Comparison of ENCODE assay signal across 9 cellular contexts in the genomic region with DNA sequence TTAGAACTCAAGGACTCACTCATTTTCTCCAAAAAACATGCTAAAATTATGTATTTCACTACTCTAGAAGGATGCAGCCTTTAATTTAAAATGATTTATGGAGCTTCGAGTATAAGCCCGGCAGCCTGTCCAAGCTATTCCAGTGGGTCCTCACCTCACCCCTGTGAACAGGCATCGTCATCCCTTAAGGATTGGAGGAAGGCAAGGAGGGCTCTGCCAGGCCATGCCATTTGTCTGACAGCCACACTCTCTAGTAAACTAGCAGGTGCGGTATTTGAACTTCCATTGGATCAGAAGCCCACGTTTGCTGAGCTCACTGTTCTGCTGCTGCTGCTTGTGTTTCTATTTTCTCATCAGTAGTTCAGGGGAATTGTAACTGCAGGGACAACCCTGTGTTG. TPM values are rescaled to one million over a fixed set of nuclear protein-coding genes. Genes with fewer than 3 reads are reported as not detected.
DNase-seq lines count a peak whose midpoint lies in the region; ATAC-seq and TF ChIP-seq lines count a peak whose summit lies in the region.
"Had no signal": no experiment of that assay in that cellular context is flagged by ENCODE, and none has a peak within 500 bp of the region (broad histone marks: within the 10 kb centered on the region; RNA-seq: fewer than 3 reads in every experiment).

No MANE protein-coding gene starts in this region.

- H3K9me3 ChIP-seq in tibial artery: no peaks in the 10 kb centered on the region

- H3K27ac ChIP-seq in caudate nucleus (ENCODE audit: low read depth, low read length) (peak overlapping the region; percentile 94), tibial artery (peak overlapping the region; percentile 85 to 87)

- intact Hi-C loops in tibial artery (cut with DNase I; ENCODE audit: low total_unique reads): no loop called here

- ATAC-seq in HG03139 (IDR thresholded peaks at IDR 0.05; ENCODE audit: unreplicated experiment): no peak

- H3K36me3 ChIP-seq in tibial artery: no peaks in the 10 kb centered on the region

- no peak for TF ChIP-seq CTCF in tibial artery (IDR thresholded peaks at IDR 0.05)

- H3K4me1 ChIP-seq in tibial artery: peaks cover 0 to 90% (median 63%) of the 10 kb centered on the region in 4 donors

- peak overlapping the region; percentile 66 to 68 for H3K4me3 ChIP-seq in tibial artery

- H3K27me3 ChIP-seq in tibial artery: no peaks in the 10 kb centered on the region

- peak; percentile 69 for DNase-seq in LHCN-M2 (ENCODE audit: low read depth)
- peak in 1 of 61 donors; percentile 29 for DNase-seq in caudate nucleus (lab: John Stamatoyannopoulos, UW)
- DNase-seq in medulla oblongata (ENCODE audit: extremely low spot score): peak; percentile 39
- no peak for DNase-seq in tibial artery
- no peak for DNase-seq in stimulated activated naive CD4-positive, alpha-beta T cell (lab: John Stamatoyannopoulos, UW)
- no peak for DNase-seq in activated CD8-positive, alpha-beta memory T cell treated with anti-CD3 and anti-CD28 coated beads, Interleukin-2, amount 50 U/mL, for 48 hours
- DNase-seq in SKM-1 treated with dmso at 0.1 percent for 144 hours (lab: John Stamatoyannopoulos, UW; ENCODE audit: unreplicated experiment): no peak
- DNase-seq: MM.1S had no signal

RNA-seq across cellular contexts. Expression of gene NAA20, which starts 39.8 kb away (rescaled TPM):
- 39.1 and 59.8 TPM in 2 replicates for total RNA-seq in LHCN-M2 (2014; rRNA removed)
- polyA plus RNA-seq in LHCN-M2 (2012): 56.3 TPM

Comparison
In these comparisons a context has a peak if more than half of its experiments do, and no peak if none do; other contexts are left out.
1. DNase-seq: peak in LHCN-M2 (single experiment) and medulla oblongata (single experiment); none in tibial artery (0 of 2), stimulated activated naive CD4-positive, alpha-beta T cell (0 of 6), activated CD8-positive, alpha-beta memory T cell treated with anti-CD3 and anti-CD28 coated beads, Interleukin-2, amount 50 U/mL, for 48 hours (single experiment) and SKM-1 treated with dmso at 0.1 percent for 144 hours (single experiment).